8 cellular contexts compared by ENCODE assay signal in the genomic region with DNA sequence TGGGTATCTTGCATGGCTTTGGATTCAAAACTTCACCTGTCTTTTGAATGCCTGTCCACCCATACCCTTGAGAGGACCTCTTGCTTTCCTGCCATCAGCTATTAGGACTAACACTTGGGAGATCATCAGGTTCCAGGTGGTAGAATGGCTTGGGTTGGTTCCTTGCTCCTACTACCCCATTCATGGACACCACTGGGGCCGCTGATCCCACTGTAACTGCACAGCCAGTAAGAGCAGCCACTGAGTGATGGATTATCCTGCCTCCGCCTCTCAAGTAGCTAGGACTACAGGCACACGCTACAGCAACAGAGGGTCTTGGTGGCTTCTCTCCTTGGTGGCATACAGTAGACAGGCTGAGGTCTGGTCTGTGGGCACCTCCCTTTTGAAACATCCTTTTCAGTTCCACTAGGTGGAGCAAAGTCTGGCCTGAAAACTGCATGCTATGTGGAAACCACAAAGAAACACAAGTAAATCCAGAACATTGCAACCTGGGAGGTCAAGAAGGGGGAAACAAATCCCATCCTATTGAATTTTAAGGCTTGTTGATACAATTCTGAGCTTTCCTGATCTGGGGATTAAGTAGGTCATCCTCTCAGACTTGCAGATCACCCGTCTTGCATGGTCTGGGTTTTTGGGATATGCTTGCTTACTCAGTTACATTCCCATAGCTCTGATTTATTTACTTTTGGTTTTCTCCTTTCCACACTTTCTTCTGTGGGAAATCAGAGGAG. TPM values are rescaled to one million over a fixed set of nuclear protein-coding genes. Genes with fewer than 3 reads are reported as not detected.
DNase-seq lines count a peak whose midpoint lies in the region; ATAC-seq and TF ChIP-seq lines count a peak whose summit lies in the region.

No MANE protein-coding gene starts in this region.

- TF ChIP-seq POLR2A in NB4 (IDR thresholded peaks at IDR 0.05; ENCODE audit: extremely low read depth, insufficient read length) (no peak), testis (IDR thresholded peaks at IDR 0.05) (no peak)

- H3K27ac ChIP-seq in testis: peak overlapping the region; percentile 66 to 72

- H3K9me3 ChIP-seq in testis: no peaks in the 10 kb centered on the region

- 80 to 81% methylated on average over 4 of the region's 4 CpGs for WGBS in testis, 2 donors

- no peaks in the 10 kb centered on the region for H3K27me3 Mint-ChIP-seq in activated CD4-positive, alpha-beta T cell treated with anti-CD3 and anti-CD28 coated beads, Interleukin-2, amount 10 ng/mL, durations not matched to agents 7 days and 5 days

- peaks cover 45% of the 10 kb centered on the region for H3K4me1 Mint-ChIP-seq in activated CD4-positive, alpha-beta T cell treated with anti-CD3 and anti-CD28 coated beads, Interleukin-2, amount 10 ng/mL, durations not matched to agents 7 days and 5 days

- H3K4me1 ChIP-seq in testis: peaks cover 26% of the 10 kb centered on the region

- peak; percentile 42 for DNase-seq in activated CD4-positive, alpha-beta T cell treated with anti-CD3 and anti-CD28 coated beads, Interleukin-2, amount 10 ng/mL, durations not matched to agents 7 days and 5 days
- DNase-seq in activated CD4-positive, alpha-beta T cell treated with anti-CD3 and anti-CD28 coated beads, Interleukin-2, amount 50 U/mL, for 4 hours: no peak
- DNase-seq in NB4 (ENCODE audit: low read depth) (peak; percentile 69), brain pericyte (ENCODE audit: low read depth, low spot score) (peak; percentile 47), left colon (no peak), testis (peak; percentile 53), NCI-H345 treated with DMSO at 0.1 percent for 48 hours (lab: John Stamatoyannopoulos, UW; ENCODE audit: unreplicated experiment) (no peak)

- TF ChIP-seq CTCF in NB4 (IDR thresholded peaks at IDR 0.05; ENCODE audit: low read depth, low read length): peak; percentile 70
- TF ChIP-seq CTCF in testis (IDR thresholded peaks at IDR 0.05): peak; percentile 47 to 67 (median 67)

- no peak overlapping the region for H3K27ac Mint-ChIP-seq in activated CD4-positive, alpha-beta T cell treated with anti-CD3 and anti-CD28 coated beads, Interleukin-2, amount 10 ng/mL, durations not matched to agents 7 days and 5 days

- POLR2A ChIA-PET in activated CD4-positive, alpha-beta T cell treated with anti-CD3 and anti-CD28 coated beads, Interleukin-2, amount 10 ng/mL, durations not matched to agents 7 days and 5 days (lab: Charles Lee): no interaction called here

- H3K4me3 Mint-ChIP-seq in activated CD4-positive, alpha-beta T cell treated with anti-CD3 and anti-CD28 coated beads, Interleukin-2, amount 10 ng/mL, durations not matched to agents 7 days and 5 days: no peak overlapping the region

- no peaks in the 10 kb centered on the region for H3K36me3 ChIP-seq in testis (ENCODE audit: low read depth, missing control alignments)

- H3K9me3 Mint-ChIP-seq in activated CD4-positive, alpha-beta T cell treated with anti-CD3 and anti-CD28 coated beads, Interleukin-2, amount 10 ng/mL, durations not matched to agents 7 days and 5 days: no peaks in the 10 kb centered on the region

- no peaks in the 10 kb centered on the region for H3K27me3 ChIP-seq in testis

- no peak overlapping the region for H3K4me3 ChIP-seq in NB4 (ENCODE audit: low read depth, low read length)
- no peak overlapping the region for H3K4me3 ChIP-seq in testis

- intact Hi-C loops in left colon (cut with DNase I, micrococcal nuclease): no loop called here
- intact Hi-C loops in testis (cut with DNase I; ENCODE audit: low total_unique reads): no loop called here

- CTCF ChIA-PET in activated CD4-positive, alpha-beta T cell treated with anti-CD3 and anti-CD28 coated beads, Interleukin-2, amount 10 ng/mL, durations not matched to agents 7 days and 5 days (lab: Charles Lee): interaction anchor here (0.7 to 2.5 kb wide), 9 partner anchors 8 to 105 kb away, joined by 3 to 8 read pairs (median 4); a partner anchor contains a TSS

- peaks cover 13% of the 10 kb centered on the region for H3K36me3 Mint-ChIP-seq in activated CD4-positive, alpha-beta T cell treated with anti-CD3 and anti-CD28 coated beads, Interleukin-2, amount 10 ng/mL, durations not matched to agents 7 days and 5 days (ENCODE audit: low read depth)

- peak; percentile 66 for ATAC-seq in left colon
- ATAC-seq in GM19455 (IDR thresholded peaks at IDR 0.05; ENCODE audit: unreplicated experiment): no peak

RNA-seq across cellular contexts. Expression of a gene that starts 9.4 kb away (rescaled TPM):
- total RNA-seq in activated CD4-positive, alpha-beta T cell treated with anti-CD3 and anti-CD28 coated beads, Interleukin-2, amount 10 ng/mL, durations not matched to agents 7 days and 5 days: 10 to 100 TPM; 30.2 to 31.4 TPM
- total RNA-seq in left colon (10 to 100 TPM; 37.8 to 47.8 TPM), testis (100 to 1,000 TPM; 113 to 165 TPM)
- polyA plus RNA-seq in testis (ENCODE audit: insufficient read depth, low read depth, low replicate concordance): 72.4 TPM

RNA-seq across cellular contexts. Expression of a gene that starts 38.7 kb away (rescaled TPM):
- 10 to 100 TPM; 20.7 to 23.6 TPM for total RNA-seq in activated CD4-positive, alpha-beta T cell treated with anti-CD3 and anti-CD28 coated beads, Interleukin-2, amount 10 ng/mL, durations not matched to agents 7 days and 5 days
- total RNA-seq in left colon (10 to 100 TPM; 11.7 to 15.0 TPM), testis (1 to 10 TPM; 5.6 to 9.8 TPM)
- 4.4 TPM for polyA plus RNA-seq in testis (ENCODE audit: insufficient read depth, low read depth, low replicate concordance)

RNA-seq across cellular contexts. Expression of a gene that starts 38.9 kb away (rescaled TPM):
- total RNA-seq in activated CD4-positive, alpha-beta T cell treated with anti-CD3 and anti-CD28 coated beads, Interleukin-2, amount 10 ng/mL, durations not matched to agents 7 days and 5 days: 1 to 10 TPM; 4.4 to 5.0 TPM
- total RNA-seq in left colon: 1 to 10 TPM; 2.5 to 4.2 TPM
- total RNA-seq in testis: 10 to 100 TPM; 10.8 to 10.9 TPM
- 25.2 TPM for polyA plus RNA-seq in testis (ENCODE audit: insufficient read depth, low read depth, low replicate concordance)

Comparison
In these comparisons a context has a peak if more than half of its experiments do, and no peak if none do; other contexts are left out.
1. DNase-seq: peak in activated CD4-positive, alpha-beta T cell treated with anti-CD3 and anti-CD28 coated beads, Interleukin-2, amount 10 ng/mL, durations not matched to agents 7 days and 5 days (single experiment), NB4 (single experiment), brain pericyte (single experiment) and testis (single experiment); none in activated CD4-positive, alpha-beta T cell treated with anti-CD3 and anti-CD28 coated beads, Interleukin-2, amount 50 U/mL, for 4 hours (0 of 2), left colon (0 of 2) and NCI-H345 treated with DMSO at 0.1 percent for 48 hours (single experiment).